Comparison of ENCODE assay signal across 8 cellular contexts in the genomic region with DNA sequence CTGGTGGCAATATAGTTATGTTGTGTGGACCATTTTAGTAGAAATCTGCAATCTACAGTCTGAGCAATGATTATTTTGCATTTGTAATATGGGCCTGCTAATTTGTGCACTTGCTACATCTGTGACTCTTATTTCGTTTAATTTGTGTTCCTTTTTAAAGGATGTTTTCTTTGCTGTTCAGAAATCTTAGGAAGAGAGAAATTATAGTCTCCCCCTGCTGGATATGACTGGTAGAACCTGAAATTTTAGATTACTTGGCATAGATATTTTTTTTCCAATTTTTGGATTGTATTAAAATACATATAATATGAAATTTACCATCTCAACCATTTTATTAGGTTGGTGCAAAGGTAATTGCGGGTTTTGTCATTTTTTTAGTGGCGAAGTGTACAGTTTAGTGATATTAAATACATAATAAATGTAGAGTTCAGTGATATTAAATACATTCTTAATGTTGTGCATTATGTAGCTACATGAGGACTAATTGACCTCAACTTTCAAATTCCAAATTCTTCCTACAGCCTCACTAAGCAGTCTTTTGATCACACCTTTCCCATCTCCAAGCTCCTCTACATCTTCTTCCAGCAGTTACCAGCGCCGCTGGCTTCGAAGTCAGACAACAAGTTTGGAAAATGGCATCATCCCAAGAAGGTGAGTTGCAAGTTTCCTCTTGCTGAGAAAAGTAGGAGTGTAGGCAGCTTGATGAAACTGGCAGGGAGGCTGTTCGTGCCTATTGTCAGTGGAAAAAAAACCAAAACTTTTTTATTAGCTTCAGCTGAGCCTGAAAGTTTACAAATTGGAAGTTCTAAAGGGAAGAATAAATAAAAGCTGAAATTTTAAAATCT.
DNase-seq lines count a peak whose midpoint lies in the region; TF ChIP-seq lines count a peak whose summit lies in the region.

No MANE protein-coding gene starts in this region.

- no peak overlapping the region for H3K27ac ChIP-seq in substantia nigra (ENCODE audit: low read depth, low read length, poor library complexity, severe bottlenecking)

- CTCF ChIA-PET in GM10248 (lab: Yijun Ruan, JAX) = interaction anchor here (0.8 to 4.5 kb wide), 44 partner anchors 8 to 606 kb away, joined by 3 to 42 read pairs (median 4); a partner anchor contains a TSS

- H3K4me3 ChIP-seq in Jurkat, Clone E6-1 (ENCODE audit: low read length) = no peak overlapping the region
- H3K4me3 ChIP-seq in astrocyte of the cerebellum (ENCODE audit: low read depth, low read length) (no peak overlapping the region), kidney epithelial cell (ENCODE audit: low read depth, low read length) (no peak overlapping the region)

- DNase-seq in GM10248 (ENCODE audit: extremely low spot score) (peak; percentile 31), astrocyte of the cerebellum (ENCODE audit: low read depth) (peak; percentile 44), kidney epithelial cell (ENCODE audit: low read depth) (no peak), MV-4-11 (lab: John Stamatoyannopoulos, UW) (no peak), substantia nigra (lab: John Stamatoyannopoulos, UW) (no peak), NCI-H146 (lab: John Stamatoyannopoulos, UW) (no peak)
- DNase-seq in Jurkat, Clone E6-1 (ENCODE audit: low read depth, low spot score) = peak; percentile 26
- DNase-seq in stimulated activated CD4-positive, alpha-beta T cell treated with anti-CD3 and anti-CD28 coated beads, Interleukin-4, amount 100 ng/mL, for 24 hours = no peak

- POLR2A ChIA-PET in GM10248 (lab: Yijun Ruan, JAX) = no interaction called here

- no peaks in the 10 kb centered on the region for H3K27me3 ChIP-seq in kidney epithelial cell (ENCODE audit: control insufficient read depth, insufficient read depth, low read length)

- H3K36me3 ChIP-seq in kidney epithelial cell (ENCODE audit: control insufficient read depth, insufficient read depth, low read length) = no peaks in the 10 kb centered on the region

- TF ChIP-seq CTCF in GM10248 (IDR thresholded peaks at IDR 0.05; ENCODE audit: control extremely low read depth, extremely low read depth, low read depth, missing control alignments) (peak; percentile 32), astrocyte of the cerebellum (IDR thresholded peaks at IDR 0.05; ENCODE audit: low read depth, low read length, missing control alignments) (peak; percentile 26), kidney epithelial cell (IDR thresholded peaks at IDR 0.05; ENCODE audit: insufficient read depth, low read length, poor library complexity, severe bottlenecking) (peak; percentile 39)

- in situ Hi-C loops in astrocyte of the cerebellum (cut with HindIII; ENCODE audit: low sequenced_read_pairs) = loop anchor here (25.0 kb wide), 1 partner anchor 336 kb away; no protein-coding TSS in a partner anchor

Comparison
In these comparisons a context has a peak if more than half of its experiments do, and no peak if none do; other contexts are left out.
1. DNase-seq: peak in GM10248 (single experiment), Jurkat, Clone E6-1 (single experiment) and astrocyte of the cerebellum (single experiment); none in kidney epithelial cell (single experiment), MV-4-11 (single experiment), substantia nigra (0 of 49), NCI-H146 (single experiment) and stimulated activated CD4-positive, alpha-beta T cell treated with anti-CD3 and anti-CD28 coated beads, Interleukin-4, amount 100 ng/mL, for 24 hours (single experiment).
2. Peak in every context shown above with its lines, with median percentiles within 50 percentile points of each other: CTCF ChIP-seq.